In genomic region chr16:14300631-14301149, GRCh38 we compare ENCODE assay signal across 2 cellular contexts.
A peak's percentile ranks its signal among the peaks of the same experiment; 100 is the strongest.
TF ChIP-seq lines count a peak whose summit lies in the region.

No MANE protein-coding gene starts in this region.

TF ChIP-seq in IMR-90, 13 proteins besides CTCF, POLR2A, EP300 and RAD21:
- TF ChIP-seq CEBPB (IDR thresholded peaks at IDR 0.05; ENCODE audit: low read depth, low read length) (peak; percentile 67), SMC3 (IDR thresholded peaks at IDR 0.05; ENCODE audit: low read depth, low read length) (peak; percentile 84), FOS (IDR thresholded peaks at IDR 0.05; ENCODE audit: low read depth, low read length) (peak; percentile 35; the same call in 1 of the 2 replicates), BHLHE40 (IDR thresholded peaks at IDR 0.05; ENCODE audit: low read depth, low read length) (peak; percentile 99), MAFK (IDR thresholded peaks at IDR 0.05; ENCODE audit: low read depth, low read length) (no peak), MXI1 (IDR thresholded peaks at IDR 0.05; ENCODE audit: borderline replicate concordance, low read depth, low read length) (peak; percentile 67; the same call in 1 of the 2 replicates)
- TF ChIP-seq, protein P1, sequence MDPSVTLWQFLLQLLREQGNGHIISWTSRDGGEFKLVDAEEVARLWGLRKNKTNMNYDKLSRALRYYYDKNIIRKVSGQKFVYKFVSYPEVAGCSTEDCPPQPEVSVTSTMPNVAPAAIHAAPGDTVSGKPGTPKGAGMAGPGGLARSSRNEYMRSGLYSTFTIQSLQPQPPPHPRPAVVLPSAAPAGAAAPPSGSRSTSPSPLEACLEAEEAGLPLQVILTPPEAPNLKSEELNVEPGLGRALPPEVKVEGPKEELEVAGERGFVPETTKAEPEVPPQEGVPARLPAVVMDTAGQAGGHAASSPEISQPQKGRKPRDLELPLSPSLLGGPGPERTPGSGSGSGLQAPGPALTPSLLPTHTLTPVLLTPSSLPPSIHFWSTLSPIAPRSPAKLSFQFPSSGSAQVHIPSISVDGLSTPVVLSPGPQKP (IDR thresholded peaks at IDR 0.05; ENCODE audit: borderline replicate concordance, low read depth, low read length): no peak

TF ChIP-seq in K562, 482 proteins besides CTCF, POLR2A, EP300 and RAD21:
- TF ChIP-seq TEAD4 (IDR thresholded peaks at IDR 0.05; ENCODE audit: low read length) (peak; percentile 29), TEAD4 (CRISPR knock-in tag; IDR thresholded peaks at IDR 0.05; ENCODE audit: borderline replicate concordance) (no peak), SIN3A (IDR thresholded peaks at IDR 0.05; ENCODE audit: borderline replicate concordance in 2 of 2, control insufficient read depth in 1 of 2, low read depth in 2 of 2, low read length in 2 of 2) (no peak), KDM2B (CRISPR knock-in tag; IDR thresholded peaks at IDR 0.05) (no peak), ZBTB33 (CRISPR knock-in tag; IDR thresholded peaks at IDR 0.05) (no peak), ZNF408 (CRISPR knock-in tag; IDR thresholded peaks at IDR 0.05; ENCODE audit: low read depth) (no peak), NFE2 (IDR thresholded peaks at IDR 0.05; ENCODE audit: low read depth) (peak; percentile 29; the same call in 1 of the 2 replicates), MNT (conservative IDR thresholded peaks at IDR 0.05) (peak; percentile 19 to 47; a peak in 1 of 4 replicates), BHLHE40 (IDR thresholded peaks at IDR 0.05; ENCODE audit: low read length) (peak; percentile 99), GABPB1 (CRISPR knock-in tag; IDR thresholded peaks at IDR 0.05) (no peak), DEAF1 (CRISPR knock-in tag; IDR thresholded peaks at IDR 0.05) (peak; percentile 66), TBP (optimal IDR thresholded peaks at IDR 0.05; ENCODE audit: low read depth, low read length) (peak; percentile 37), MYC (IDR thresholded peaks at IDR 0.05; ENCODE audit: low read depth, low read length) (peak; percentile 66), MYC (CRISPR knock-in tag; IDR thresholded peaks at IDR 0.05; ENCODE audit: borderline replicate concordance, low read depth) (no peak), PPARD (CRISPR knock-in tag; IDR thresholded peaks at IDR 0.05) (no peak), STAG1 (CRISPR knock-in tag; IDR thresholded peaks at IDR 0.05; ENCODE audit: borderline replicate concordance) (peak; percentile 64; the same call in 1 of the 2 replicates), PHF20 (IDR thresholded peaks at IDR 0.05; ENCODE audit: partially characterized antibody) (no peak), ZSCAN29 (IDR thresholded peaks at IDR 0.05) (no peak), HDAC2 (IDR thresholded peaks at IDR 0.05) (0 out of 2 replicates have a peak, but pooled peaks have one; percentile 13), MTA3 (IDR thresholded peaks at IDR 0.05; ENCODE audit: borderline replicate concordance) (no peak), MYNN (IDR thresholded peaks at IDR 0.05) (no peak), MYNN (CRISPR knock-in tag; IDR thresholded peaks at IDR 0.05) (no peak), L3MBTL2 (IDR thresholded peaks at IDR 0.05) (0 out of 2 replicates have a peak, but pooled peaks have one; percentile 10), RCOR1 (IDR thresholded peaks at IDR 0.05; ENCODE audit: borderline replicate concordance in 1 of 2, low read depth in 2 of 2, low read length in 2 of 2) (peak in 1 of 2 experiments; percentile 48; a peak in 1 of 4 replicates), TAF1 (IDR thresholded peaks at IDR 0.05; ENCODE audit: control insufficient read depth, extremely low read depth, insufficient read depth, low read length, severe bottlenecking) (peak; percentile 33), ARID2 (IDR thresholded peaks at IDR 0.05) (peak; percentile 43), RBM34 (IDR thresholded peaks at IDR 0.05; ENCODE audit: borderline replicate concordance, insufficient read depth, low read length) (no peak), SMARCA5 (IDR thresholded peaks at IDR 0.05) (no peak), JUND (IDR thresholded peaks at IDR 0.05; ENCODE audit: borderline replicate concordance, low read depth, low read length) (peak; percentile 64), JUND (tag; IDR thresholded peaks at IDR 0.05; ENCODE audit: borderline replicate concordance, low read depth, low read length) (no peak; the same call in 2 of the 3 replicates), SMC3 (conservative IDR thresholded peaks at IDR 0.05; ENCODE audit: insufficient read depth, low read depth, low read length) (peak; percentile 88), CREBBP (IDR thresholded peaks at IDR 0.05; ENCODE audit: low read depth, low read length) (no peak)
- TF ChIP-seq, protein P2, sequence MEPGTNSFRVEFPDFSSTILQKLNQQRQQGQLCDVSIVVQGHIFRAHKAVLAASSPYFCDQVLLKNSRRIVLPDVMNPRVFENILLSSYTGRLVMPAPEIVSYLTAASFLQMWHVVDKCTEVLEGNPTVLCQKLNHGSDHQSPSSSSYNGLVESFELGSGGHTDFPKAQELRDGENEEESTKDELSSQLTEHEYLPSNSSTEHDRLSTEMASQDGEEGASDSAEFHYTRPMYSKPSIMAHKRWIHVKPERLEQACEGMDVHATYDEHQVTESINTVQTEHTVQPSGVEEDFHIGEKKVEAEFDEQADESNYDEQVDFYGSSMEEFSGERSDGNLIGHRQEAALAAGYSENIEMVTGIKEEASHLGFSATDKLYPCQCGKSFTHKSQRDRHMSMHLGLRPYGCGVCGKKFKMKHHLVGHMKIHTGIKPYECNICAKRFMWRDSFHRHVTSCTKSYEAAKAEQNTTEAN (CRISPR knock-in tag; IDR thresholded peaks at IDR 0.05): no peak
- TF ChIP-seq, protein P3, sequence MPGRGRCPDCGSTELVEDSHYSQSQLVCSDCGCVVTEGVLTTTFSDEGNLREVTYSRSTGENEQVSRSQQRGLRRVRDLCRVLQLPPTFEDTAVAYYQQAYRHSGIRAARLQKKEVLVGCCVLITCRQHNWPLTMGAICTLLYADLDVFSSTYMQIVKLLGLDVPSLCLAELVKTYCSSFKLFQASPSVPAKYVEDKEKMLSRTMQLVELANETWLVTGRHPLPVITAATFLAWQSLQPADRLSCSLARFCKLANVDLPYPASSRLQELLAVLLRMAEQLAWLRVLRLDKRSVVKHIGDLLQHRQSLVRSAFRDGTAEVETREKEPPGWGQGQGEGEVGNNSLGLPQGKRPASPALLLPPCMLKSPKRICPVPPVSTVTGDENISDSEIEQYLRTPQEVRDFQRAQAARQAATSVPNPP (IDR thresholded peaks at IDR 0.05; ENCODE audit: borderline replicate concordance, insufficient read depth, insufficient read length): no peak
- TF ChIP-seq, protein P4, sequence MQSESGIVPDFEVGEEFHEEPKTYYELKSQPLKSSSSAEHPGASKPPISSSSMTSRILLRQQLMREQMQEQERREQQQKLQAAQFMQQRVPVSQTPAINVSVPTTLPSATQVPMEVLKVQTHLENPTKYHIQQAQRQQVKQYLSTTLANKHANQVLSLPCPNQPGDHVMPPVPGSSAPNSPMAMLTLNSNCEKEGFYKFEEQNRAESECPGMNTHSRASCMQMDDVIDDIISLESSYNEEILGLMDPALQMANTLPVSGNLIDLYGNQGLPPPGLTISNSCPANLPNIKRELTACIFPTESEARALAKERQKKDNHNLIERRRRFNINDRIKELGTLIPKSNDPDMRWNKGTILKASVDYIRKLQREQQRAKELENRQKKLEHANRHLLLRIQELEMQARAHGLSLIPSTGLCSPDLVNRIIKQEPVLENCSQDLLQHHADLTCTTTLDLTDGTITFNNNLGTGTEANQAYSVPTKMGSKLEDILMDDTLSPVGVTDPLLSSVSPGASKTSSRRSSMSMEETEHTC (IDR thresholded peaks at IDR 0.05): 0 out of 2 replicates have a peak, but pooled peaks have one; percentile 50
- TF ChIP-seq, protein P5, sequence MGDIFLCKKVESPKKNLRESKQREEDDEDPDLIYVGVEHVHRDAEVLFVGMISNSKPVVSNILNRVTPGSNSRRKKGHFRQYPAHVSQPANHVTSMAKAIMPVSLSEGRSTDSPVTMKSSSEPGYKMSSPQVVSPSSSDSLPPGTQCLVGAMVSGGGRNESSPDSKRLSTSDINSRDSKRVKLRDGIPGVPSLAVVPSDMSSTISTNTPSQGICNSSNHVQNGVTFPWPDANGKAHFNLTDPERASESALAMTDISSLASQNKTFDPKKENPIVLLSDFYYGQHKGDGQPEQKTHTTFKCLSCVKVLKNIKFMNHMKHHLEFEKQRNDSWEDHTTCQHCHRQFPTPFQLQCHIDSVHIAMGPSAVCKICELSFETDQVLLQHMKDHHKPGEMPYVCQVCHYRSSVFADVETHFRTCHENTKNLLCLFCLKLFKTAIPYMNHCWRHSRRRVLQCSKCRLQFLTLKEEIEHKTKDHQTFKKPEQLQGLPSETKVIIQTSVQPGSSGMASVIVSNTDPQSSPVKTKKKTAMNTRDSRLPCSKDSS (IDR thresholded peaks at IDR 0.05; ENCODE audit: low read depth, partially characterized antibody): no peak
